ENCODE assay signal across 1 cellular context in the genomic region with DNA sequence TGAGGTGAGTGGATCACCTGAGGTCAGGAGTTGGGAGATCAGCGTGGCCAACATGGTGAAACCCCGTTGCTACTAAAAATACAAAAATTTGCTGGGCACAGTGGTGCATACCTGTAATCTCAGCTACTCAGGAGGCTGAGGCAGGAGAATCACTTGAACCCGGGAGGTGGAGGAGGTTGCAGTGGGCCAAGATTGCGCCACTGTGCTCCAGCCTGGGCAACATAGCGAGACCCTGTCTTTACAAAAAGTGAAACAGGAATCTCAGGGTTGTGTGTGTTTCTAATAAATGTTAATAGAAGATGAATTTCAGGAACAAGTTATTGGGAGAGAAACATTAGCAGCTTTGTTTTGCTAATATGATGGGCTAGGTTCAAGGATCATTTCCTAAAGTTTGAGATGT.
TF ChIP-seq lines count a peak whose summit lies in the region.

No MANE protein-coding gene starts in this region.

TF ChIP-seq in K562, 482 proteins besides CTCF, POLR2A, EP300 and RAD21 (continued from another document):
- TF ChIP-seq FOXP1 (CRISPR knock-in tag; IDR thresholded peaks at IDR 0.05) = no peak
- no peak for TF ChIP-seq U2AF2 (optimal IDR thresholded peaks at IDR 0.05; ENCODE audit: low read depth, low read length)
- no peak for TF ChIP-seq LEF1 (IDR thresholded peaks at IDR 0.05)
- no peak for TF ChIP-seq DEAF1 (CRISPR knock-in tag; IDR thresholded peaks at IDR 0.05)
